8 cellular contexts compared by ENCODE assay signal in the genomic region with DNA sequence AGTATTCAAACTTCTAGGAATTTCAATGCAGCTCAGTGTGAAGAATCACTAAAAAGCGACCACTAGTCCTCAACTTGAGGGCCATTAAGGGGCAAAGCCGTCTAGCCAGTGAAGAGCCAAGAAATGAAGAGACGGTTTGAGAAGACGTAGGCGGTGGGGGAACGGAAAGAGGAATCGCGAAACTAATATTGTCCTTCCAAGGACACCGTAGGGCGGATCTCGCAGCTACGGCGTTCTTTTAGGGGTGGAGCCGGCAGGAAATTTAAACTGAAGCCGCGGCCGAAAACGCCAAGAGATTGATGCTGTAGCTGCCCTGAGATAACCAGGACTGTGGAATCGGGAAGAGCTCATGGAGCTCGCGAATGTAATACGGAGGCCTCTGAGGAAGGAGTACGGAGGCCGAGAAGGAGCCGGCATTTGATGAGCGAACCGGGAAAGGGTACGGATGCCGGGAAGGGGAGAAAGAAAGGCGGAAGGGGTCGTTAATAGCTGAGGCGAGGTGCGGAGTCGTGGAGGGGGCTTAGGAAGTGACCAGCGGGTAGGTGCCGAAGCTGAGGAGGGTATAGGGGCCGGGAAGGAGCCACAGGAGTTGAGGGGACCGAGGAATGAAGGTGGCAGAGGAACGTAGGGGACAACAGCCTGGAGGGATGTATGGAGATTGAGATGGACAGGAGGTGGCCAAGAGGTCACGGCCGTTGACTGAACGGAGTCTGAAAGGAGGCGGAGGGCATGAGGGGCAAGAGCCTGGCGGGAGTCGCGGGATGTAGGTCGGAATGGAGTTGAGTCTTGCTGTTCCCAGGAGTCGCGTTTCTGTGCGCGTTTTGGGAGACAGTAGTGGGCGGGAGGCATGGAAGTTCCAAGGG. TPM values are rescaled to one million over a fixed set of nuclear protein-coding genes. Genes with fewer than 3 reads are reported as not detected.
A peak's percentile ranks its signal among the peaks of the same experiment; 100 is the strongest.
DNase-seq lines count a peak whose midpoint lies in the region; ATAC-seq, FAIRE-seq and TF ChIP-seq lines count a peak whose summit lies in the region.

A gene with protein sequence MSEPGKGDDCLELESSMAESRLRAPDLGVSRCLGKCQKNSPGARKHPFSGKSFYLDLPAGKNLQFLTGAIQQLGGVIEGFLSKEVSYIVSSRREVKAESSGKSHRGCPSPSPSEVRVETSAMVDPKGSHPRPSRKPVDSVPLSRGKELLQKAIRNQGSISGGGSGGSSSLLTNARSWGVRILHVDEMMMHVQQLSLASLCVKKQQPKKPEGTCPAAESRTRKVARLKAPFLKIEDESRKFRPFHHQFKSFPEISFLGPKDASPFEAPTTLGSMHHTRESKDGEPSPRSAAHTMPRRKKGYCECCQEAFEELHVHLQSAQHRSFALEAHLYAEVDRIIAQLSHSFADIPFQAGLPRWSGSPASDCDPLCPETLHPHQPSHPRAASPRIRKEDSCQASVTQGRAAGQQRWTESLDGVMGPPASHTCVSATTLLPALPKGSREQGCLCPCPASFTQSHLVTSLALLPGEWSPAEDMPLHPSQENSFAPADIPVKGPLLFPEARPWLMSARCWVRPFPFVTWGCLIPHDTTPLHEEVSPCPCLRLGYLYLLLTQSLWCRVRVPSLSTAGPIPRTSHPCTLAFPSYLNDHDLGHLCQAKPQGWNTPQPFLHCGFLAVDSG (plus strand): TSS at position 265 of the 863 bp plus-strand sequence. CDS start 156 bp downstream, at position 421.

- peaks cover 21% of the 10 kb centered on the region for H3K79me2 ChIP-seq in SU-DHL-6 (ENCODE audit: insufficient read depth, low read length)

- no peaks in the 10 kb centered on the region for H3K36me3 ChIP-seq in SU-DHL-6 (ENCODE audit: low read length)
- no peaks in the 10 kb centered on the region for H3K36me3 ChIP-seq in cardiac muscle cell
- H3K36me3 ChIP-seq in pancreas: no peaks in the 10 kb centered on the region
- no peaks in the 10 kb centered on the region for H3K36me3 ChIP-seq in thymus (ENCODE audit: control insufficient read depth, insufficient read depth)

- no peaks in the 10 kb centered on the region for H4K20me1 ChIP-seq in SU-DHL-6 (ENCODE audit: low read depth, low read length)

- H3K27me3 ChIP-seq in SU-DHL-6 (ENCODE audit: low read length) (no peaks in the 10 kb centered on the region), cardiac muscle cell (no peaks in the 10 kb centered on the region), pancreas (no peaks in the 10 kb centered on the region), thymus (ENCODE audit: control insufficient read depth, insufficient read depth) (no peaks in the 10 kb centered on the region)

- peak within 1 kb of the TSS; percentile 87 for H2AFZ ChIP-seq in SU-DHL-6 (ENCODE audit: low read depth, low read length, severe bottlenecking)

- peak within 1 kb of the TSS; percentile 82 for H3K9ac ChIP-seq in SU-DHL-6 (ENCODE audit: low read length)

- DNase-seq in AML-193 (lab: John Stamatoyannopoulos, UW) (peak; percentile 89 to 94), NCI-H1417 (lab: John Stamatoyannopoulos, UW) (peak; percentile 91 to 97 (median 96)), cardiac muscle cell (ENCODE audit: low read depth in 1 of 2, low spot score in 1 of 2) (peak; percentile 88 to 95), pancreas (peak; percentile 54 to 83 (median 76))
- DNase-seq in activated naive CD8-positive, alpha-beta T cell treated with anti-CD3 and anti-CD28 coated beads, Interleukin-2, amount 50 U/mL, for 16 hours (ENCODE audit: low read depth, low spot score): peak; percentile 73

- WGBS in pancreas, 2 donors: 1% methylated on average over 52 of the region's 52 CpGs
- under 1% methylated on average over 52 of the region's 52 CpGs for WGBS in thymus

- H3K27ac ChIP-seq in SU-DHL-6 (ENCODE audit: low read depth, low read length): peak within 1 kb of the TSS; percentile 25
- H3K27ac ChIP-seq in cardiac muscle cell: peak within 1 kb of the TSS; percentile 93
- H3K27ac ChIP-seq in pancreas: peak within 1 kb of the TSS in 2 of 4 donors; percentile 33 to 43
- H3K27ac ChIP-seq in thymus (ENCODE audit: low read depth): peak within 1 kb of the TSS; percentile 3

- peaks cover 3% of the 10 kb centered on the region for H3K4me1 ChIP-seq in cardiac muscle cell (ENCODE audit: low read depth)
- peaks cover 0 to 6% (median 0%) of the 10 kb centered on the region in 3 donors for H3K4me1 ChIP-seq in pancreas
- peaks cover 5% of the 10 kb centered on the region for H3K4me1 ChIP-seq in thymus (ENCODE audit: control insufficient read depth, insufficient read depth, low read length)

- H3K9me2 ChIP-seq in SU-DHL-6 (replicated peaks; ENCODE audit: insufficient read depth, low read length): no peaks in the 10 kb centered on the region

- H3K4me2 ChIP-seq in SU-DHL-6 (ENCODE audit: low read depth, low read length, poor library complexity, severe bottlenecking): peak within 1 kb of the TSS; percentile 72

- intact Hi-C loops in pancreas (cut with DNase I): no loop called here

- ATAC-seq in GM21367 (IDR thresholded peaks at IDR 0.05; ENCODE audit: unreplicated experiment) (peak; percentile 59), pancreas (peak; percentile 90 to 98 (median 97))

- peak within 1 kb of the TSS; percentile 80 for H3K4me3 ChIP-seq in SU-DHL-6 (ENCODE audit: insufficient read depth, low read length, poor library complexity, severe bottlenecking)
- peak within 1 kb of the TSS; percentile 87 for H3K4me3 ChIP-seq in cardiac muscle cell
- H3K4me3 ChIP-seq in pancreas: peak within 1 kb of the TSS; percentile 50 to 83 (median 66)
- H3K4me3 ChIP-seq in thymus (ENCODE audit: low read length): peak within 1 kb of the TSS; percentile 79

- no peak for FAIRE-seq in pancreas (lab: Jason Lieb, UNC)

- no peak for TF ChIP-seq CTCF in SU-DHL-6 (IDR thresholded peaks at IDR 0.05; ENCODE audit: insufficient read depth, low read length, poor library complexity, severe bottlenecking)
- no peak for TF ChIP-seq CTCF in cardiac muscle cell (IDR thresholded peaks at IDR 0.05; ENCODE audit: low read depth, low read length)
- no peak for TF ChIP-seq CTCF in pancreas (IDR thresholded peaks at IDR 0.05)

- H3F3A ChIP-seq in SU-DHL-6 (ENCODE audit: insufficient read depth): 0 out of 2 replicates have a peak, but pooled peaks cover 8% of the 10 kb centered on the region

- H3K9me3 ChIP-seq in SU-DHL-6 (ENCODE audit: insufficient read depth, low read length) (no peaks in the 10 kb centered on the region), cardiac muscle cell (ENCODE audit: low read depth) (no peaks in the 10 kb centered on the region), pancreas (no peaks in the 10 kb centered on the region), thymus (ENCODE audit: control insufficient read depth) (no peaks in the 10 kb centered on the region)

RNA-seq across cellular contexts. Expression of the gene that starts here (rescaled TPM):
- 12.2 and 26.8 TPM in 2 replicates for total RNA-seq in cardiac muscle cell
- 15.3 and 23.2 TPM in 2 replicates for polyA plus RNA-seq in cardiac muscle cell
- total RNA-seq in pancreas: 1 to 10 TPM; 1.0 to 5.0 (median 2.3) TPM
- polyA plus RNA-seq in pancreas: 1 to 10 TPM; 3.3 to 5.5 TPM
- polyA plus RNA-seq in thymus: 5.2 TPM
